In genomic region chr11:14362613-14363012, GRCh38 we compare ENCODE assay signal across 20 cellular contexts.
"Had no signal": no experiment of that assay in that cellular context is flagged by ENCODE, and none has a peak within 500 bp of the region (broad histone marks: within the 10 kb centered on the region; RNA-seq: fewer than 3 reads in every experiment).

No MANE protein-coding gene starts in this region.

- H3K4me3 Mint-ChIP-seq: activated CD4-positive, alpha-beta T cell treated with anti-CD3 and anti-CD28 coated beads, Interleukin-2, amount 10 ng/mL, durations not matched to agents 24 days and 14 days; activated CD8-positive, alpha-beta T cell treated with anti-CD3 and anti-CD28 coated beads for 36 hours; activated naive CD8-positive, alpha-beta T cell treated with anti-CD3 and anti-CD28 coated beads for 36 hours; activated T-helper 17 cell treated with anti-CD3 and anti-CD28 coated beads, Interleukin-2, amount 50 U/mL, for 72 hours; effector memory CD8-positive, alpha-beta T cell; stimulated activated naive CD8-positive, alpha-beta T cell treated with anti-CD3 and anti-CD28 coated beads, Interleukin-15, Interleukin-2, amounts not matched to agents 100 ng/mL and 50 ng/mL, for 24 hours; T-helper 1 cell treated with Interleukin-12 subunit alpha and Interleukin-12 subunit beta and Interleukin-4 antibody, amounts not matched to agents 30 μg/mL and 1 μg/mL, for 36 hours had no signal

- FAIRE-seq: keratinocyte had no signal

- ATAC-seq: activated CD8-positive, alpha-beta T cell treated with anti-CD3 and anti-CD28 coated beads for 36 hours; activated T-helper 17 cell treated with anti-CD3 and anti-CD28 coated beads, Interleukin-2, amount 50 U/mL, for 72 hours; effector memory CD8-positive, alpha-beta T cell; left lung; mucosa of descending colon had no signal

- H2AFZ ChIP-seq: parathyroid adenoma had no signal

- H3K79me2 ChIP-seq: parathyroid adenoma had no signal

- H3K9ac ChIP-seq: parathyroid adenoma had no signal

- H3K27ac ChIP-seq: left lung, parathyroid adenoma, suprapubic skin, transverse colon, vagina had no signal

- H3K4me1 ChIP-seq: parathyroid adenoma had no signal

- DNase-seq: activated CD4-positive, alpha-beta T cell treated with anti-CD3 and anti-CD28 coated beads, Interleukin-2, amount 10 ng/mL, durations not matched to agents 24 days and 14 days; activated CD8-positive, alpha-beta T cell treated with anti-CD3 and anti-CD28 coated beads for 36 hours; activated naive CD4-positive, alpha-beta T cell; activated naive CD8-positive, alpha-beta T cell treated with anti-CD3 and anti-CD28 coated beads for 36 hours; activated T-cell treated with anti-CD3 and anti-CD28 coated beads, Interleukin-2, amount 50 U/mL, for 1 hour; amniotic stem cell; effector memory CD8-positive, alpha-beta T cell; left lung; mesenchymal stem cell; mucosa of descending colon; naive B cell; stimulated activated CD4-positive, alpha-beta T cell treated with anti-CD3 and anti-CD28 coated beads, Interleukin-2, amount 100 ng/mL, for 24 hours; transverse colon had no signal

- H3K27me3 ChIP-seq: suprapubic skin, transverse colon, vagina had no signal

- H3K4me3 ChIP-seq: left lung, mucosa of descending colon, suprapubic skin, transverse colon, vagina had no signal

- H3K36me3 ChIP-seq: left lung, suprapubic skin, transverse colon, vagina had no signal

- H3K27me3 Mint-ChIP-seq: activated CD8-positive, alpha-beta T cell treated with anti-CD3 and anti-CD28 coated beads for 36 hours; activated T-helper 17 cell treated with anti-CD3 and anti-CD28 coated beads, Interleukin-2, amount 50 U/mL, for 72 hours; effector memory CD8-positive, alpha-beta T cell; naive B cell had no signal

- H3K9me3 ChIP-seq: left lung, mucosa of descending colon, suprapubic skin, transverse colon, vagina had no signal

- H3K9me3 Mint-ChIP-seq: activated CD4-positive, alpha-beta T cell treated with anti-CD3 and anti-CD28 coated beads, Interleukin-2, amount 10 ng/mL, durations not matched to agents 24 days and 14 days; activated CD8-positive, alpha-beta T cell treated with anti-CD3 and anti-CD28 coated beads for 36 hours; activated naive CD8-positive, alpha-beta T cell treated with anti-CD3 and anti-CD28 coated beads for 36 hours; activated T-helper 17 cell treated with anti-CD3 and anti-CD28 coated beads, Interleukin-2, amount 50 U/mL, for 72 hours; effector memory CD8-positive, alpha-beta T cell; naive B cell; stimulated activated naive CD8-positive, alpha-beta T cell treated with anti-CD3 and anti-CD28 coated beads, Interleukin-15, Interleukin-2, amounts not matched to agents 100 ng/mL and 50 ng/mL, for 24 hours; T-helper 1 cell treated with Interleukin-12 subunit alpha and Interleukin-12 subunit beta and Interleukin-4 antibody, amounts not matched to agents 30 μg/mL and 1 μg/mL, for 36 hours had no signal

- H3K36me3 Mint-ChIP-seq: activated naive CD8-positive, alpha-beta T cell treated with anti-CD3 and anti-CD28 coated beads for 36 hours; naive B cell had no signal

- H3K27ac Mint-ChIP-seq: activated CD4-positive, alpha-beta T cell treated with anti-CD3 and anti-CD28 coated beads, Interleukin-2, amount 10 ng/mL, durations not matched to agents 24 days and 14 days; activated CD8-positive, alpha-beta T cell treated with anti-CD3 and anti-CD28 coated beads for 36 hours; activated naive CD8-positive, alpha-beta T cell treated with anti-CD3 and anti-CD28 coated beads for 36 hours; activated T-helper 17 cell treated with anti-CD3 and anti-CD28 coated beads, Interleukin-2, amount 50 U/mL, for 72 hours; effector memory CD8-positive, alpha-beta T cell; stimulated activated naive CD8-positive, alpha-beta T cell treated with anti-CD3 and anti-CD28 coated beads, Interleukin-15, Interleukin-2, amounts not matched to agents 100 ng/mL and 50 ng/mL, for 24 hours; T-helper 1 cell treated with Interleukin-12 subunit alpha and Interleukin-12 subunit beta and Interleukin-4 antibody, amounts not matched to agents 30 μg/mL and 1 μg/mL, for 36 hours had no signal
